1 cellular context compared by ENCODE assay signal in the genomic region with DNA sequence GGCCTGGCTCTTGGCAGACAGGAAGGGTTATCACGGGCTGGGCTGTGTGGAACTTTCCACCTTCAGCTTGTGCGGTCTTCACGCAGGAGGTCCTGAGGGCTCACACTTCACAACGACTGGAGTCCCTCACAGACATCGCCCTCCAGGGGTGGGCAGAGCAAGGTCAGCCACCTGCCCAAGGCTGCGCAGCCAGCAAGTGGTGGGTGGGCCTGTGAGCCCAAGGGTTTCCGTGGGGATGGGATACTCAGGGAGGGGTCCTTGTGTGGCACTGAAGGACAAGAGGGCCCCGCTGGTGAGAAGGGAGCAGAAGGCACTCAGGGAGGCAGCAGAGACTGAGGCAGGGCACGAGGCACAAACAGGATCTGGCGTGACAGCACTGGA.
TF ChIP-seq lines count a peak whose summit lies in the region.

No MANE protein-coding gene starts in this region.

TF ChIP-seq in HCT116, 20 proteins besides CTCF, POLR2A, EP300 and RAD21 (continued from another document):
- TF ChIP-seq, protein P1, sequence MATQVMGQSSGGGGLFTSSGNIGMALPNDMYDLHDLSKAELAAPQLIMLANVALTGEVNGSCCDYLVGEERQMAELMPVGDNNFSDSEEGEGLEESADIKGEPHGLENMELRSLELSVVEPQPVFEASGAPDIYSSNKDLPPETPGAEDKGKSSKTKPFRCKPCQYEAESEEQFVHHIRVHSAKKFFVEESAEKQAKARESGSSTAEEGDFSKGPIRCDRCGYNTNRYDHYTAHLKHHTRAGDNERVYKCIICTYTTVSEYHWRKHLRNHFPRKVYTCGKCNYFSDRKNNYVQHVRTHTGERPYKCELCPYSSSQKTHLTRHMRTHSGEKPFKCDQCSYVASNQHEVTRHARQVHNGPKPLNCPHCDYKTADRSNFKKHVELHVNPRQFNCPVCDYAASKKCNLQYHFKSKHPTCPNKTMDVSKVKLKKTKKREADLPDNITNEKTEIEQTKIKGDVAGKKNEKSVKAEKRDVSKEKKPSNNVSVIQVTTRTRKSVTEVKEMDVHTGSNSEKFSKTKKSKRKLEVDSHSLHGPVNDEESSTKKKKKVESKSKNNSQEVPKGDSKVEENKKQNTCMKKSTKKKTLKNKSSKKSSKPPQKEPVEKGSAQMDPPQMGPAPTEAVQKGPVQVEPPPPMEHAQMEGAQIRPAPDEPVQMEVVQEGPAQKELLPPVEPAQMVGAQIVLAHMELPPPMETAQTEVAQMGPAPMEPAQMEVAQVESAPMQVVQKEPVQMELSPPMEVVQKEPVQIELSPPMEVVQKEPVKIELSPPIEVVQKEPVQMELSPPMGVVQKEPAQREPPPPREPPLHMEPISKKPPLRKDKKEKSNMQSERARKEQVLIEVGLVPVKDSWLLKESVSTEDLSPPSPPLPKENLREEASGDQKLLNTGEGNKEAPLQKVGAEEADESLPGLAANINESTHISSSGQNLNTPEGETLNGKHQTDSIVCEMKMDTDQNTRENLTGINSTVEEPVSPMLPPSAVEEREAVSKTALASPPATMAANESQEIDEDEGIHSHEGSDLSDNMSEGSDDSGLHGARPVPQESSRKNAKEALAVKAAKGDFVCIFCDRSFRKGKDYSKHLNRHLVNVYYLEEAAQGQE (IDR thresholded peaks at IDR 0.05; ENCODE audit: low read depth), result no peak
- TF ChIP-seq SP1 (IDR thresholded peaks at IDR 0.05; ENCODE audit: low read depth) (no peak), CBX3 (IDR thresholded peaks at IDR 0.05; ENCODE audit: low read depth) (no peak)
